ENCODE assay signal across 23 cellular contexts in genomic region chr11:112221263-112221835, GRCh38. TPM values are rescaled to one million over a fixed set of nuclear protein-coding genes. Genes with fewer than 3 reads are reported as not detected.
DNase-seq lines count a peak whose midpoint lies in the region; ATAC-seq, FAIRE-seq and TF ChIP-seq lines count a peak whose summit lies in the region.
"Had no signal": no experiment of that assay in that cellular context is flagged by ENCODE, and none has a peak within 500 bp of the region (broad histone marks: within the 10 kb centered on the region; RNA-seq: fewer than 3 reads in every experiment).

No MANE protein-coding gene starts in this region.

- H4K20me1 ChIP-seq in HepG2 (ENCODE audit: insufficient read depth, low read length), result no peaks in the 10 kb centered on the region

- H3K27me3 Mint-ChIP-seq in CD8-positive, alpha-beta T cell (ENCODE audit: low read depth), result no peaks in the 10 kb centered on the region
- H3K27me3 Mint-ChIP-seq: activated naive CD8-positive, alpha-beta T cell treated with anti-CD3 and anti-CD28 coated beads, Interleukin-2, amount 10 ng/mL, durations not matched to agents 7 days and 5 days; stimulated activated memory B cell treated with anti-CD40 and anti-IgM and Interleukin-4, amounts not matched to agents 10 μg/mL and 1 μg/mL and 100 μg/mL, for 72 hours; T-cell had no signal

- TF ChIP-seq CTCF in VCaP (conservative IDR thresholded peaks at IDR 0.05) (no peak), HepG2 (CRISPR knock-in tag; IDR thresholded peaks at IDR 0.05) (no peak), stomach (IDR thresholded peaks at IDR 0.05) (no peak)
- TF ChIP-seq CTCF in CD8-positive, alpha-beta T cell (IDR thresholded peaks at IDR 0.05), result no peak

- H3K27me3 ChIP-seq in MG63 (no peaks in the 10 kb centered on the region), HepG2 (ENCODE audit: control insufficient read depth in 1 of 2, insufficient read depth in 2 of 2, low read length in 2 of 2) (no peaks in the 10 kb centered on the region), stomach (no peaks in the 10 kb centered on the region)
- no peaks in the 10 kb centered on the region for H3K27me3 ChIP-seq in effector memory CD4-positive, alpha-beta T cell (replicated peaks; ENCODE audit: control insufficient read depth, insufficient read depth, low read length, poor library complexity, severe bottlenecking)
- H3K27me3 ChIP-seq in CD8-positive, alpha-beta T cell (ENCODE audit: insufficient read depth, low read length), result no peaks in the 10 kb centered on the region
- H3K27me3 ChIP-seq: body of pancreas, tibial artery had no signal

- CTCF ChIA-PET in HepG2 (lab: Yijun Ruan, JAX; ENCODE audit: low intra/inter-chr PET ratio, low total read pairs), result interaction anchor here (6.4 kb wide), 1 partner anchor 59 kb away, joined by 128 read pairs; no protein-coding TSS in a partner anchor
- CTCF ChIA-PET in CD8-positive, alpha-beta T cell (lab: Charles Lee), result interaction anchor here (0.6 to 22.6 kb wide), 4 partner anchors 9 to 873 kb away, joined by 3 to 481 read pairs (median 20); no protein-coding TSS in a partner anchor

- FAIRE-seq in HepG2 (lab: Jason Lieb, UNC), result peak; percentile 12
- FAIRE-seq: HTR-8/SVneo had no signal

- H3K27ac Mint-ChIP-seq in CD8-positive, alpha-beta T cell, result no peak overlapping the region
- H3K27ac Mint-ChIP-seq: activated CD4-positive, alpha-beta T cell treated with anti-CD3 and anti-CD28 coated beads, Interleukin-2, amount 10 ng/mL, durations not matched to agents 24 days and 14 days; activated naive CD8-positive, alpha-beta T cell treated with anti-CD3 and anti-CD28 coated beads, Interleukin-2, amount 10 ng/mL, durations not matched to agents 7 days and 5 days; activated T-helper 2 cell treated with anti-CD3 and anti-CD28 coated beads, Interferon-gamma antibody, Interleukin-2, Interleukin-4, amounts not matched to agents 10 μg/mL and 5 μg/mL and 100 μg/mL, durations not matched to agents 14 hours and 24 hours and 36 hours; GM23338; stimulated activated memory B cell treated with anti-CD40 and anti-IgM and Interleukin-4, amounts not matched to agents 10 μg/mL and 1 μg/mL and 100 μg/mL, for 72 hours; T-cell had no signal

- H3K36me3 ChIP-seq in MG63, result no peaks in the 10 kb centered on the region
- H3K36me3 ChIP-seq in HepG2 (replicated peaks in 1 of 2; ENCODE audit: control insufficient read depth in 1 of 2, insufficient read depth in 2 of 2, low read length in 2 of 2), result no peaks in the 10 kb centered on the region
- H3K36me3 ChIP-seq in stomach, result no peaks in the 10 kb centered on the region
- H3K36me3 ChIP-seq in effector memory CD4-positive, alpha-beta T cell (ENCODE audit: control insufficient read depth, insufficient read depth, low read length), result no peaks in the 10 kb centered on the region
- H3K36me3 ChIP-seq in CD8-positive, alpha-beta T cell (ENCODE audit: insufficient read depth, low read length), result no peaks in the 10 kb centered on the region
- H3K36me3 ChIP-seq: tibial artery had no signal

- TF ChIP-seq POLR2A in HepG2 (IDR thresholded peaks at IDR 0.05; ENCODE audit: insufficient read depth in 1 of 2, low read depth in 2 of 2, low read length in 2 of 2) (no peak), stomach (IDR thresholded peaks at IDR 0.05) (no peak)

- no TSS peak for BruUV-seq in HepG2 (replicated peaks; lab: Mats Ljungman, UMichigan)

- H3K36me3 Mint-ChIP-seq in CD8-positive, alpha-beta T cell, result no peaks in the 10 kb centered on the region
- H3K36me3 Mint-ChIP-seq: activated naive CD8-positive, alpha-beta T cell treated with anti-CD3 and anti-CD28 coated beads, Interleukin-2, amount 10 ng/mL, durations not matched to agents 7 days and 5 days; stimulated activated memory B cell treated with anti-CD40 and anti-IgM and Interleukin-4, amounts not matched to agents 10 μg/mL and 1 μg/mL and 100 μg/mL, for 72 hours; T-cell had no signal

- peaks cover 7% of the 10 kb centered on the region for H3K4me1 Mint-ChIP-seq in CD8-positive, alpha-beta T cell (ENCODE audit: low read depth)
- H3K4me1 Mint-ChIP-seq: GM23338 had no signal

- H3K4me2 ChIP-seq in HepG2 (ENCODE audit: low read depth, low read length), result peak overlapping the region; percentile 63
- H3K4me2 ChIP-seq: GM23338 had no signal

- no peak for TF ChIP-seq RAD21 in HepG2 (CRISPR knock-in tag; IDR thresholded peaks at IDR 0.05)

- peak overlapping the region; percentile 56 for H3K27ac ChIP-seq in VCaP
- no peak overlapping the region for H3K27ac ChIP-seq in HepG2 (ENCODE audit: extremely low read length, insufficient read depth, low read length)
- H3K27ac ChIP-seq in stomach, result peak overlapping the region in 4 of 5 donors; percentile 31 to 64 (median 54)
- H3K27ac ChIP-seq in effector memory CD4-positive, alpha-beta T cell (ENCODE audit: insufficient read depth, low read length, poor library complexity, severe bottlenecking), result no peak overlapping the region
- no peak overlapping the region for H3K27ac ChIP-seq in CD8-positive, alpha-beta T cell (ENCODE audit: low read depth, low read length)
- H3K27ac ChIP-seq: body of pancreas, tibial artery had no signal

- DNase-seq in MG63 (peak; percentile 46), HepG2 (ENCODE audit: low spot score) (no peak), stomach (peak; percentile 36), OCI-M2 (lab: John Stamatoyannopoulos, UW; ENCODE audit: unreplicated experiment) (no peak)
- DNase-seq in effector memory CD4-positive, alpha-beta T cell, result no peak
- DNase-seq in CD8-positive, alpha-beta T cell, result no peak
- DNase-seq: activated CD4-positive, alpha-beta T cell treated with anti-CD3 and anti-CD28 coated beads, Interleukin-2, amount 10 ng/mL, durations not matched to agents 24 days and 14 days; activated naive CD8-positive, alpha-beta T cell treated with anti-CD3 and anti-CD28 coated beads, Interleukin-2, amount 10 ng/mL, durations not matched to agents 7 days and 5 days; body of pancreas; cortex of kidney; left colon; NCI-H146; T-cell; tibial artery had no signal

- H3K79me2 ChIP-seq in HepG2 (ENCODE audit: insufficient read depth, low read length), result no peaks in the 10 kb centered on the region

- H2AFZ ChIP-seq in HepG2 (ENCODE audit: low read length), result peak overlapping the region; percentile 69
- H2AFZ ChIP-seq: GM23338 had no signal

- H3K4me3 ChIP-seq in MG63 (no peak overlapping the region), HepG2 (replicated peaks in 1 of 3; ENCODE audit: insufficient read depth in 1 of 3, low read depth in 2 of 3, low read length in 3 of 3) (no peak overlapping the region; a peak in 1 of 6 replicates), stomach (no peak overlapping the region)
- no peak overlapping the region for H3K4me3 ChIP-seq in effector memory CD4-positive, alpha-beta T cell (ENCODE audit: insufficient read depth, low read depth, low read length, poor library complexity, severe bottlenecking)
- H3K4me3 ChIP-seq in CD8-positive, alpha-beta T cell (ENCODE audit: low read depth, low read length), result no peak overlapping the region
- H3K4me3 ChIP-seq: body of pancreas, GM23338, tibial artery had no signal

- peak in 1 of 2 experiments; percentile 51; a peak in 1 of 4 replicates for TF ChIP-seq EP300 in HepG2 (IDR thresholded peaks at IDR 0.05; ENCODE audit: low read depth in 2 of 2, low read length in 2 of 2)
- no peak for TF ChIP-seq EP300 in HepG2 (CRISPR knock-in tag; IDR thresholded peaks at IDR 0.05; ENCODE audit: borderline replicate concordance)
- no peak for TF ChIP-seq EP300 in stomach (IDR thresholded peaks at IDR 0.05)

- POLR2A ChIA-PET in HepG2 (lab: Yijun Ruan, JAX), result interaction anchor here (0.9 to 1.4 kb wide), 2 partner anchors 59 to 64 kb away, joined by 3 to 5 read pairs; no protein-coding TSS in a partner anchor
- POLR2A ChIA-PET in CD8-positive, alpha-beta T cell (lab: Charles Lee), result interaction anchor here (0.7 kb wide), 1 partner anchor 62 kb away, joined by 3 read pairs; no protein-coding TSS in a partner anchor

- 11% methylated on average over 3 of the region's 3 CpGs for WGBS in HepG2 (ENCODE audit: low lambda C conversion rate)
- WGBS in stomach, 5 donors, result 7 to 36% (median 23%) methylated on average over 3 of the region's 3 CpGs

- no peak overlapping the region for H3K4me3 Mint-ChIP-seq in CD8-positive, alpha-beta T cell
- H3K4me3 Mint-ChIP-seq: activated CD4-positive, alpha-beta T cell treated with anti-CD3 and anti-CD28 coated beads, Interleukin-2, amount 10 ng/mL, durations not matched to agents 24 days and 14 days; activated naive CD8-positive, alpha-beta T cell treated with anti-CD3 and anti-CD28 coated beads, Interleukin-2, amount 10 ng/mL, durations not matched to agents 7 days and 5 days; GM23338; stimulated activated memory B cell treated with anti-CD40 and anti-IgM and Interleukin-4, amounts not matched to agents 10 μg/mL and 1 μg/mL and 100 μg/mL, for 72 hours; T-cell had no signal

- H3K9ac ChIP-seq in HepG2 (ENCODE audit: insufficient read depth, low read depth, low read length), result peak overlapping the region; percentile 30; the same call in 1 of the 2 replicates

- intact Hi-C loops in HepG2 (cut with micrococcal nuclease; ENCODE audit: unreplicated experiment), result loop anchor here (10.0 kb wide), 1 partner anchor 573 kb away; no protein-coding TSS in a partner anchor
- intact Hi-C loops in stomach (cut with DNase I; ENCODE audit: low total_unique reads), result loop anchor here (5.0 kb wide), 1 partner anchor 56 kb away; no protein-coding TSS in a partner anchor
- intact Hi-C loops in CD8-positive, alpha-beta T cell (cut with DNase I, micrococcal nuclease), result loop anchor here (10.0 kb wide), 3 partner anchors 457 to 1653 kb away; partner anchors contain the start of genes TTC12 (in 2 of the 2), PPP2R1B (in 1 of the 2) and USP28 (in 1 of the 2)

- peaks cover 46% of the 10 kb centered on the region for H3K4me1 ChIP-seq in HepG2 (ENCODE audit: insufficient read depth, low read length)
- peaks cover 0 to 35% (median 23%) of the 10 kb centered on the region in 4 donors for H3K4me1 ChIP-seq in stomach
- H3K4me1 ChIP-seq in effector memory CD4-positive, alpha-beta T cell (ENCODE audit: control insufficient read depth, insufficient read depth, low read length, poor library complexity, severe bottlenecking), result peaks cover 7% of the 10 kb centered on the region
- H3K4me1 ChIP-seq in CD8-positive, alpha-beta T cell (ENCODE audit: insufficient read depth, low read length), result no peaks in the 10 kb centered on the region
- H3K4me1 ChIP-seq: body of pancreas had no signal

- H3K9me3 ChIP-seq in MG63, result no peaks in the 10 kb centered on the region
- H3K9me3 ChIP-seq in HepG2 (ENCODE audit: low read length), result no peaks in the 10 kb centered on the region
- H3K9me3 ChIP-seq in stomach, result no peaks in the 10 kb centered on the region
- H3K9me3 ChIP-seq in effector memory CD4-positive, alpha-beta T cell (ENCODE audit: control insufficient read depth, low read length), result no peaks in the 10 kb centered on the region
- H3K9me3 ChIP-seq in CD8-positive, alpha-beta T cell (ENCODE audit: low read length), result no peaks in the 10 kb centered on the region
- H3K9me3 ChIP-seq: body of pancreas, tibial artery had no signal

- in situ Hi-C loops in HepG2 (cut with HindIII; ENCODE audit: extremely low pct_ligation_motif_present, low pct_unique_long_range_greater_than_20kb), result loop anchor here (5.0 to 10.0 kb wide), 2 partner anchors 61 to 233 kb away; no protein-coding TSS in a partner anchor

- no peak for ATAC-seq in HepG2
- no peak for ATAC-seq in CD8-positive, alpha-beta T cell
- ATAC-seq in HG02885 (IDR thresholded peaks at IDR 0.05; ENCODE audit: poor library complexity, unreplicated experiment), result no peak
- ATAC-seq: body of pancreas; GM23338; left colon; right cardiac atrium; stimulated activated memory B cell treated with anti-CD40 and anti-IgM and Interleukin-4, amounts not matched to agents 10 μg/mL and 1 μg/mL and 100 μg/mL, for 72 hours; T-cell had no signal

- H3K9me3 Mint-ChIP-seq in CD8-positive, alpha-beta T cell, result no peaks in the 10 kb centered on the region
- H3K9me3 Mint-ChIP-seq: activated CD4-positive, alpha-beta T cell treated with anti-CD3 and anti-CD28 coated beads, Interleukin-2, amount 10 ng/mL, durations not matched to agents 24 days and 14 days; activated naive CD8-positive, alpha-beta T cell treated with anti-CD3 and anti-CD28 coated beads, Interleukin-2, amount 10 ng/mL, durations not matched to agents 7 days and 5 days; activated T-helper 2 cell treated with anti-CD3 and anti-CD28 coated beads, Interferon-gamma antibody, Interleukin-2, Interleukin-4, amounts not matched to agents 10 μg/mL and 5 μg/mL and 100 μg/mL, durations not matched to agents 14 hours and 24 hours and 36 hours; GM23338; stimulated activated memory B cell treated with anti-CD40 and anti-IgM and Interleukin-4, amounts not matched to agents 10 μg/mL and 1 μg/mL and 100 μg/mL, for 72 hours; T-cell had no signal

RNA-seq across cellular contexts. Expression of gene PTS, which starts 4.9 kb away (rescaled TPM):
- 64.0 and 98.2 TPM in 2 replicates for total RNA-seq in MG63 (2014; rRNA removed; shearing (Covaris generic); ENCODE audit: low replicate concordance)
- total RNA-seq in HepG2 (2016; rRNA removed; fragmentation: Illumina TruSeq; extraction: Trizol), result 46.8 and 49.3 TPM in 2 replicates
- 40.2 and 43.5 TPM in 2 replicates for total RNA-seq in HepG2 (2016; cell fraction: cytosol; rRNA removed; fragmentation: Illumina TruSeq; extraction: Trizol; ENCODE audit: low read depth)
- total RNA-seq in HepG2 (2016; cell fraction: insoluble cytoplasmic fraction; rRNA removed; fragmentation: Illumina TruSeq; extraction: Trizol), result 47.6 and 49.7 TPM in 2 replicates
- total RNA-seq in HepG2 (2016; cell fraction: membrane; rRNA removed; fragmentation: Illumina TruSeq; extraction: Trizol), result 39.7 and 40.1 TPM in 2 replicates
- total RNA-seq in HepG2 (2016; cell fraction: nucleus; rRNA removed; fragmentation: Illumina TruSeq; extraction: Trizol), result 38.8 and 43.2 TPM in 2 replicates
- 26.3 and 33.6 TPM in 2 replicates for polyA plus RNA-seq in HepG2 (2011; rRNA removed)
- polyA plus RNA-seq in HepG2 (2011; cell fraction: cytosol; rRNA removed), result 19.8 and 26.0 TPM in 2 replicates
- 23.5 and 45.8 TPM in 2 replicates for polyA plus RNA-seq in HepG2 (2011; cell fraction: nucleus; rRNA removed)
- 32.7 and 36.0 TPM in 2 replicates for polyA plus RNA-seq in HepG2 (2012)
- polyA plus RNA-seq in HepG2 (2016; cell fraction: cytosol; fragmentation: Illumina TruSeq; extraction: Trizol; ENCODE audit: low read depth), result 28.2 and 34.2 TPM in 2 replicates
- polyA plus RNA-seq in HepG2 (2016; cell fraction: insoluble cytoplasmic fraction; fragmentation: Illumina TruSeq; extraction: Trizol; ENCODE audit: low read depth), result 44.0 and 45.6 TPM in 2 replicates
- polyA plus RNA-seq in HepG2 (2016; cell fraction: membrane; fragmentation: Illumina TruSeq; extraction: Trizol; ENCODE audit: low read depth), result 32.0 and 33.3 TPM in 2 replicates
- 60.5 and 68.6 TPM in 2 replicates for polyA plus RNA-seq in HepG2 (2016; cell fraction: nucleus; fragmentation: Illumina TruSeq; extraction: Trizol; ENCODE audit: insufficient read depth, low read depth)
- 6.7 and 7.7 TPM in 2 replicates for polyA minus RNA-seq in HepG2 (2011; rRNA and poly(A)+ RNA removed; ENCODE audit: low replicate concordance)
- 6.6 and 7.3 TPM in 2 replicates for polyA minus RNA-seq in HepG2 (2011; cell fraction: cytosol; rRNA and poly(A)+ RNA removed)
- polyA minus RNA-seq in HepG2 (2011; cell fraction: nucleus; rRNA and poly(A)+ RNA removed), result 62.4 and 70.9 TPM in 2 replicates
- 10 to 100 TPM; 11.3 to 87.8 (median 33.2) TPM for total RNA-seq in stomach
- polyA plus RNA-seq in stomach, result 10 to 100 TPM; 53.0 to 76.1 (median 71.0) TPM
- total RNA-seq in CD8-positive, alpha-beta T cell, result 10 to 100 TPM; 83.5 to 87.9 TPM

RNA-seq across cellular contexts. Expression of gene PLET1, which starts 39.3 kb away (rescaled TPM):
- not detected in 2 replicates for total RNA-seq in MG63 (2014; rRNA removed; shearing (Covaris generic); ENCODE audit: low replicate concordance)
- total RNA-seq in HepG2 (2016; rRNA removed; fragmentation: Illumina TruSeq; extraction: Trizol) (not detected in 2 replicates), stomach (not detected)
- not detected in 2 replicates for total RNA-seq in HepG2 (2016; cell fraction: cytosol; rRNA removed; fragmentation: Illumina TruSeq; extraction: Trizol; ENCODE audit: low read depth)
- total RNA-seq in HepG2 (2016; cell fraction: insoluble cytoplasmic fraction; rRNA removed; fragmentation: Illumina TruSeq; extraction: Trizol), result not detected in 2 replicates
- not detected in 2 replicates for total RNA-seq in HepG2 (2016; cell fraction: membrane; rRNA removed; fragmentation: Illumina TruSeq; extraction: Trizol)
- not detected in 2 replicates for total RNA-seq in HepG2 (2016; cell fraction: nucleus; rRNA removed; fragmentation: Illumina TruSeq; extraction: Trizol)
- polyA plus RNA-seq in HepG2 (2011; rRNA removed) (not detected in 2 replicates), stomach (not detected)
- not detected in 2 replicates for polyA plus RNA-seq in HepG2 (2011; cell fraction: cytosol; rRNA removed)
- not detected in 2 replicates for polyA plus RNA-seq in HepG2 (2011; cell fraction: nucleus; rRNA removed)
- polyA plus RNA-seq in HepG2 (2012), result not detected in 2 replicates
- polyA plus RNA-seq in HepG2 (2016; cell fraction: cytosol; fragmentation: Illumina TruSeq; extraction: Trizol; ENCODE audit: low read depth), result not detected in 2 replicates
- polyA plus RNA-seq in HepG2 (2016; cell fraction: insoluble cytoplasmic fraction; fragmentation: Illumina TruSeq; extraction: Trizol; ENCODE audit: low read depth), result not detected in 2 replicates
- polyA plus RNA-seq in HepG2 (2016; cell fraction: membrane; fragmentation: Illumina TruSeq; extraction: Trizol; ENCODE audit: low read depth), result not detected in 2 replicates
- polyA plus RNA-seq in HepG2 (2016; cell fraction: nucleus; fragmentation: Illumina TruSeq; extraction: Trizol; ENCODE audit: insufficient read depth, low read depth), result not detected in 2 replicates
- not detected in 2 replicates for polyA minus RNA-seq in HepG2 (2011; rRNA and poly(A)+ RNA removed; ENCODE audit: low replicate concordance)
- not detected in 2 replicates for polyA minus RNA-seq in HepG2 (2011; cell fraction: cytosol; rRNA and poly(A)+ RNA removed)
- not detected in 2 replicates for polyA minus RNA-seq in HepG2 (2011; cell fraction: nucleus; rRNA and poly(A)+ RNA removed)
- not detected for total RNA-seq in CD8-positive, alpha-beta T cell
- total RNA-seq: activated CD4-positive, alpha-beta T cell treated with anti-CD3 and anti-CD28 coated beads, Interleukin-2, amount 10 ng/mL, durations not matched to agents 24 days and 14 days; activated naive CD8-positive, alpha-beta T cell treated with anti-CD3 and anti-CD28 coated beads, Interleukin-2, amount 10 ng/mL, durations not matched to agents 7 days and 5 days; activated T-helper 2 cell treated with anti-CD3 and anti-CD28 coated beads, Interferon-gamma antibody, Interleukin-2, Interleukin-4, amounts not matched to agents 10 μg/mL and 5 μg/mL and 100 μg/mL, durations not matched to agents 14 hours and 24 hours and 36 hours; body of pancreas; epithelial cell of proximal tubule; GM23338; left colon; LHCN-M2; right cardiac atrium; T-cell had no signal
- polyA plus RNA-seq: GM23338, right cardiac atrium had no signal

RNA-seq across cellular contexts. Expression of gene BCO2, which starts 46.0 kb away (rescaled TPM):
- total RNA-seq in MG63 (2014; rRNA removed; shearing (Covaris generic); ENCODE audit: low replicate concordance), result 0.54 and 1.1 TPM in 2 replicates
- total RNA-seq in HepG2 (2016; rRNA removed; fragmentation: Illumina TruSeq; extraction: Trizol) (0.38 TPM in 1 of 2 replicates, not detected in the other), stomach (10 to 100 TPM in 1 of 5 donors, 1 to 10 TPM in 1, under 1 TPM in 2, not detected in 1; 0.87 to 21.8 (median 1.3) TPM)
- 0.40 and 1.2 TPM in 2 replicates for total RNA-seq in HepG2 (2016; cell fraction: cytosol; rRNA removed; fragmentation: Illumina TruSeq; extraction: Trizol; ENCODE audit: low read depth)
- 0.34 and 0.41 TPM in 2 replicates for total RNA-seq in HepG2 (2016; cell fraction: insoluble cytoplasmic fraction; rRNA removed; fragmentation: Illumina TruSeq; extraction: Trizol)
- 0.52 and 0.62 TPM in 2 replicates for total RNA-seq in HepG2 (2016; cell fraction: membrane; rRNA removed; fragmentation: Illumina TruSeq; extraction: Trizol)
- total RNA-seq in HepG2 (2016; cell fraction: nucleus; rRNA removed; fragmentation: Illumina TruSeq; extraction: Trizol), result 0.78 and 0.81 TPM in 2 replicates
- polyA plus RNA-seq in HepG2 (2011; rRNA removed) (0.58 and 0.67 TPM in 2 replicates), stomach (1 to 10 TPM; 1.4 to 7.8 (median 2.9) TPM)
- 0.15 and 0.19 TPM in 2 replicates for polyA plus RNA-seq in HepG2 (2011; cell fraction: cytosol; rRNA removed)
- polyA plus RNA-seq in HepG2 (2011; cell fraction: nucleus; rRNA removed), result 1.1 and 1.8 TPM in 2 replicates
- polyA plus RNA-seq in HepG2 (2012), result 0.72 and 1.4 TPM in 2 replicates
- not detected in 2 replicates for polyA plus RNA-seq in HepG2 (2016; cell fraction: cytosol; fragmentation: Illumina TruSeq; extraction: Trizol; ENCODE audit: low read depth)
- polyA plus RNA-seq in HepG2 (2016; cell fraction: insoluble cytoplasmic fraction; fragmentation: Illumina TruSeq; extraction: Trizol; ENCODE audit: low read depth), result 0.40 and 0.53 TPM in 2 replicates
- polyA plus RNA-seq in HepG2 (2016; cell fraction: membrane; fragmentation: Illumina TruSeq; extraction: Trizol; ENCODE audit: low read depth), result not detected in 2 replicates
- polyA plus RNA-seq in HepG2 (2016; cell fraction: nucleus; fragmentation: Illumina TruSeq; extraction: Trizol; ENCODE audit: insufficient read depth, low read depth), result 2.3 and 2.8 TPM in 2 replicates
- 0.28 and 0.40 TPM in 2 replicates for polyA minus RNA-seq in HepG2 (2011; rRNA and poly(A)+ RNA removed; ENCODE audit: low replicate concordance)
- polyA minus RNA-seq in HepG2 (2011; cell fraction: cytosol; rRNA and poly(A)+ RNA removed), result not detected in 2 replicates
- 2.7 and 4.0 TPM in 2 replicates for polyA minus RNA-seq in HepG2 (2011; cell fraction: nucleus; rRNA and poly(A)+ RNA removed)
- total RNA-seq in CD8-positive, alpha-beta T cell, result under 1 TPM; 0.42 to 0.46 TPM

RNA-seq across cellular contexts. Expression of gene TEX12, which starts 54.2 kb away (rescaled TPM):
- not detected in 2 replicates for total RNA-seq in MG63 (2014; rRNA removed; shearing (Covaris generic); ENCODE audit: low replicate concordance)
- total RNA-seq in HepG2 (2016; rRNA removed; fragmentation: Illumina TruSeq; extraction: Trizol) (not detected in 2 replicates), stomach (1 to 10 TPM in 1 of 5 donors, not detected in 4; 2.0 TPM)
- total RNA-seq in HepG2 (2016; cell fraction: cytosol; rRNA removed; fragmentation: Illumina TruSeq; extraction: Trizol; ENCODE audit: low read depth), result not detected in 2 replicates
- 0.15 TPM in 1 of 2 replicates, not detected in the other for total RNA-seq in HepG2 (2016; cell fraction: insoluble cytoplasmic fraction; rRNA removed; fragmentation: Illumina TruSeq; extraction: Trizol)
- not detected in 2 replicates for total RNA-seq in HepG2 (2016; cell fraction: membrane; rRNA removed; fragmentation: Illumina TruSeq; extraction: Trizol)
- total RNA-seq in HepG2 (2016; cell fraction: nucleus; rRNA removed; fragmentation: Illumina TruSeq; extraction: Trizol), result 0.69 TPM in 1 of 2 replicates, not detected in the other
- polyA plus RNA-seq in HepG2 (2011; rRNA removed) (not detected in 2 replicates), stomach (under 1 TPM in 1 of 3 donors, not detected in 2; 0.20 TPM)
- polyA plus RNA-seq in HepG2 (2011; cell fraction: cytosol; rRNA removed), result not detected in 2 replicates
- 0.19 TPM in 1 of 2 replicates, not detected in the other for polyA plus RNA-seq in HepG2 (2011; cell fraction: nucleus; rRNA removed)
- polyA plus RNA-seq in HepG2 (2012), result not detected in 2 replicates
- not detected in 2 replicates for polyA plus RNA-seq in HepG2 (2016; cell fraction: cytosol; fragmentation: Illumina TruSeq; extraction: Trizol; ENCODE audit: low read depth)
- not detected in 2 replicates for polyA plus RNA-seq in HepG2 (2016; cell fraction: insoluble cytoplasmic fraction; fragmentation: Illumina TruSeq; extraction: Trizol; ENCODE audit: low read depth)
- polyA plus RNA-seq in HepG2 (2016; cell fraction: membrane; fragmentation: Illumina TruSeq; extraction: Trizol; ENCODE audit: low read depth), result not detected in 2 replicates
- polyA plus RNA-seq in HepG2 (2016; cell fraction: nucleus; fragmentation: Illumina TruSeq; extraction: Trizol; ENCODE audit: insufficient read depth, low read depth), result 1.6 TPM in 1 of 2 replicates, not detected in the other
- polyA minus RNA-seq in HepG2 (2011; rRNA and poly(A)+ RNA removed; ENCODE audit: low replicate concordance), result not detected in 2 replicates
- not detected in 2 replicates for polyA minus RNA-seq in HepG2 (2011; cell fraction: cytosol; rRNA and poly(A)+ RNA removed)
- polyA minus RNA-seq in HepG2 (2011; cell fraction: nucleus; rRNA and poly(A)+ RNA removed), result not detected in 2 replicates
- total RNA-seq in CD8-positive, alpha-beta T cell, result not detected
- total RNA-seq: activated CD4-positive, alpha-beta T cell treated with anti-CD3 and anti-CD28 coated beads, Interleukin-2, amount 10 ng/mL, durations not matched to agents 24 days and 14 days; activated T-helper 2 cell treated with anti-CD3 and anti-CD28 coated beads, Interferon-gamma antibody, Interleukin-2, Interleukin-4, amounts not matched to agents 10 μg/mL and 5 μg/mL and 100 μg/mL, durations not matched to agents 14 hours and 24 hours and 36 hours; body of pancreas; epithelial cell of proximal tubule; GM23338; LHCN-M2 had no signal

RNA-seq across cellular contexts. Expression of gene IL18, which starts 57.5 kb away (rescaled TPM):
- total RNA-seq in MG63 (2014; rRNA removed; shearing (Covaris generic); ENCODE audit: low replicate concordance), result 73.8 and 92.8 TPM in 2 replicates
- 0.89 and 1.4 TPM in 2 replicates for total RNA-seq in HepG2 (2016; rRNA removed; fragmentation: Illumina TruSeq; extraction: Trizol)
- 0.30 and 0.44 TPM in 2 replicates for total RNA-seq in HepG2 (2016; cell fraction: cytosol; rRNA removed; fragmentation: Illumina TruSeq; extraction: Trizol; ENCODE audit: low read depth)
- total RNA-seq in HepG2 (2016; cell fraction: insoluble cytoplasmic fraction; rRNA removed; fragmentation: Illumina TruSeq; extraction: Trizol), result 1.4 TPM in 2 replicates
- total RNA-seq in HepG2 (2016; cell fraction: membrane; rRNA removed; fragmentation: Illumina TruSeq; extraction: Trizol), result 0.72 and 0.74 TPM in 2 replicates
- 0.66 and 0.75 TPM in 2 replicates for total RNA-seq in HepG2 (2016; cell fraction: nucleus; rRNA removed; fragmentation: Illumina TruSeq; extraction: Trizol)
- 2.7 and 3.6 TPM in 2 replicates for polyA plus RNA-seq in HepG2 (2011; rRNA removed)
- 1.2 and 1.7 TPM in 2 replicates for polyA plus RNA-seq in HepG2 (2011; cell fraction: cytosol; rRNA removed)
- 1.4 and 2.7 TPM in 2 replicates for polyA plus RNA-seq in HepG2 (2011; cell fraction: nucleus; rRNA removed)
- polyA plus RNA-seq in HepG2 (2012), result 0.31 and 0.44 TPM in 2 replicates
- 0.38 and 0.43 TPM in 2 replicates for polyA plus RNA-seq in HepG2 (2016; cell fraction: cytosol; fragmentation: Illumina TruSeq; extraction: Trizol; ENCODE audit: low read depth)
- 1.1 and 1.3 TPM in 2 replicates for polyA plus RNA-seq in HepG2 (2016; cell fraction: insoluble cytoplasmic fraction; fragmentation: Illumina TruSeq; extraction: Trizol; ENCODE audit: low read depth)
- polyA plus RNA-seq in HepG2 (2016; cell fraction: membrane; fragmentation: Illumina TruSeq; extraction: Trizol; ENCODE audit: low read depth), result 0.60 and 1.1 TPM in 2 replicates
- 1.5 and 2.4 TPM in 2 replicates for polyA plus RNA-seq in HepG2 (2016; cell fraction: nucleus; fragmentation: Illumina TruSeq; extraction: Trizol; ENCODE audit: insufficient read depth, low read depth)
- 0.50 and 22.8 TPM in 2 replicates for polyA minus RNA-seq in HepG2 (2011; rRNA and poly(A)+ RNA removed; ENCODE audit: low replicate concordance)
- 0.97 and 1.5 TPM in 2 replicates for polyA minus RNA-seq in HepG2 (2011; cell fraction: cytosol; rRNA and poly(A)+ RNA removed)
- polyA minus RNA-seq in HepG2 (2011; cell fraction: nucleus; rRNA and poly(A)+ RNA removed), result 4.1 TPM in 2 replicates
- 10 to 100 TPM in 2 of 5 donors, 1 to 10 TPM in 3; 4.7 to 31.6 (median 9.6) TPM for total RNA-seq in stomach
- polyA plus RNA-seq in stomach, result 10 to 100 TPM; 18.8 to 58.2 (median 33.9) TPM
- not detected for total RNA-seq in CD8-positive, alpha-beta T cell

Comparison
In these comparisons a context has a peak if more than half of its experiments do, and no peak if none do; other contexts are left out.
1. DNase-seq: peak in MG63 (single experiment) and stomach (single experiment); none in HepG2 (single experiment), effector memory CD4-positive, alpha-beta T cell (0 of 3), CD8-positive, alpha-beta T cell (0 of 7) and OCI-M2 (single experiment).
2. H3K27ac ChIP-seq: peak in VCaP (single experiment) and stomach (4 of 5); none in HepG2 (single experiment), effector memory CD4-positive, alpha-beta T cell (single experiment) and CD8-positive, alpha-beta T cell (single experiment).